Comparison of ENCODE assay signal across 1 cellular context in the genomic region with DNA sequence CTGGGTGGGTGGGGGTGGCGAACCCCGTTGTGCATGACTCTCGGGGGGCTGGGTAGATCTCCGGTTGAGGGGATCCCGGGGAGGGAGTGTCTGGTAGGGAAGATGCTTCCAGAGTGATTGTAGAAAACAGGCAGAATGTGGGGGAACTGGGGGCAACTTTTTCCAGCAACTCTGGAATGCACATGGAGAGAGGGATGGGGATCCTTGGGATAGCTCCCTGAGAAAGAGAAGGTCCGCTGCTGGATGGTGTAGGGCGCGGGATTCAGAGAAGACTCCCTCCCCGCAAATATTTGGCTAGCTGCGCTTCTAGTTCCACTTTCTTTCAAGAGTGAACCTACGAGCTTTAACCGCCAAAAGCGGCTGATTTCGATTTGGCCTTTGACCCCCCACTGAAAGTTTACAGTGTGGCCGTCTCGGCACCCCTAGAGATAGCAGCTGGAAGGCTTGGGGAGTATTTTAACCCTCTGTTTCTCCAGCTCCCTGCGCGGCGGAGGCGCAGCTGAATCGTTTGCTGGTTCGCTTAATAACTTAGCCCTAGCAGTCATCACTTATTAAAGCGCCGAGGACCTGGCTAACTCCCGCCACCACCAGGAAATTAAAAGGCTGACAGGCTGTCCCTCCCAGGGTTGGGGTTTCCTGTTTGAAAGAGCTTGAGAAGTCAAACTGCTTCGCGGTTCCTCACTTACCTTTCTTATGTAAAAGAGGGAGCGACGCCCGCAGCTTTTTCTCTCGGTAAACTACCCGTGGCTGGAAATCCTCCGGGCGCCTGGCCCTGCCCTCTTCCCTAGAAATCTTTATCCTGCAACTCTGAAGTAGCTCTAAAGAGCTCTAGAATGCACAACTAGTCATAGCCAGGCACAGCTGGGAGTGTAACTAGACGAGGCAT.
TF ChIP-seq lines count a peak whose summit lies in the region.

No MANE protein-coding gene starts in this region.

TF ChIP-seq in HEK293, 187 proteins besides CTCF, POLR2A, EP300 and RAD21 (continued from another document and continues in another):
- TF ChIP-seq, protein P1, sequence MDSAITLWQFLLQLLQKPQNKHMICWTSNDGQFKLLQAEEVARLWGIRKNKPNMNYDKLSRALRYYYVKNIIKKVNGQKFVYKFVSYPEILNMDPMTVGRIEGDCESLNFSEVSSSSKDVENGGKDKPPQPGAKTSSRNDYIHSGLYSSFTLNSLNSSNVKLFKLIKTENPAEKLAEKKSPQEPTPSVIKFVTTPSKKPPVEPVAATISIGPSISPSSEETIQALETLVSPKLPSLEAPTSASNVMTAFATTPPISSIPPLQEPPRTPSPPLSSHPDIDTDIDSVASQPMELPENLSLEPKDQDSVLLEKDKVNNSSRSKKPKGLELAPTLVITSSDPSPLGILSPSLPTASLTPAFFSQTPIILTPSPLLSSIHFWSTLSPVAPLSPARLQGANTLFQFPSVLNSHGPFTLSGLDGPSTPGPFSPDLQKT (IDR thresholded peaks at IDR 0.05; ENCODE audit: borderline replicate concordance, low read depth, low read length) = no peak
- TF ChIP-seq, protein P2, sequence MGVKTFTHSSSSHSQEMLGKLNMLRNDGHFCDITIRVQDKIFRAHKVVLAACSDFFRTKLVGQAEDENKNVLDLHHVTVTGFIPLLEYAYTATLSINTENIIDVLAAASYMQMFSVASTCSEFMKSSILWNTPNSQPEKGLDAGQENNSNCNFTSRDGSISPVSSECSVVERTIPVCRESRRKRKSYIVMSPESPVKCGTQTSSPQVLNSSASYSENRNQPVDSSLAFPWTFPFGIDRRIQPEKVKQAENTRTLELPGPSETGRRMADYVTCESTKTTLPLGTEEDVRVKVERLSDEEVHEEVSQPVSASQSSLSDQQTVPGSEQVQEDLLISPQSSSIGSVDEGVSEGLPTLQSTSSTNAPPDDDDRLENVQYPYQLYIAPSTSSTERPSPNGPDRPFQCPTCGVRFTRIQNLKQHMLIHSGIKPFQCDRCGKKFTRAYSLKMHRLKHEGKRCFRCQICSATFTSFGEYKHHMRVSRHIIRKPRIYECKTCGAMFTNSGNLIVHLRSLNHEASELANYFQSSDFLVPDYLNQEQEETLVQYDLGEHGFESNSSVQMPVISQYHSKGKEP (tag by site-specific recombination; IDR thresholded peaks at IDR 0.05) = 0 out of 2 replicates have a peak, but pooled peaks have one; percentile 47
- TF ChIP-seq ZNF335 (tag by site-specific recombination; conservative IDR thresholded peaks at IDR 0.05) (peak; percentile 66; the same call in 1 of the 2 replicates), GLIS1 (tag by site-specific recombination; IDR thresholded peaks at IDR 0.05) (0 out of 2 replicates have a peak, but pooled peaks have one; percentile 16), SP2 (tag by site-specific recombination; IDR thresholded peaks at IDR 0.05) (0 out of 2 replicates have a peak, but pooled peaks have one; percentile 17), GLIS2 (tag by site-specific recombination; IDR thresholded peaks at IDR 0.05) (peak; percentile 17; the same call in 1 of the 2 replicates), ZNF610 (tag by site-specific recombination; IDR thresholded peaks at IDR 0.05; ENCODE audit: borderline replicate concordance) (no peak), MZF1 (tag by site-specific recombination; IDR thresholded peaks at IDR 0.05; ENCODE audit: borderline replicate concordance) (peak; percentile 50), ZNF37A (tag by site-specific recombination; IDR thresholded peaks at IDR 0.05) (no peak), ZNF776 (tag by site-specific recombination; IDR thresholded peaks at IDR 0.05; ENCODE audit: borderline replicate concordance) (no peak), ZFP37 (tag by site-specific recombination; IDR thresholded peaks at IDR 0.05) (no peak), IKZF3 (tag by site-specific recombination; IDR thresholded peaks at IDR 0.05) (peak; percentile 78), ZNF555 (tag by site-specific recombination; conservative IDR thresholded peaks at IDR 0.05) (no peak), ZNF843 (tag by site-specific recombination; IDR thresholded peaks at IDR 0.05) (no peak), ZNF660 (tag by site-specific recombination; IDR thresholded peaks at IDR 0.05) (0 out of 2 replicates have a peak, but pooled peaks have one; percentile 40), ZNF24 (tag by site-specific recombination; IDR thresholded peaks at IDR 0.05) (no peak), ZNF600 (tag by site-specific recombination; IDR thresholded peaks at IDR 0.05) (peak; percentile 51), ZNF140 (tag by site-specific recombination; IDR thresholded peaks at IDR 0.05) (no peak), ZNF76 (tag by site-specific recombination; IDR thresholded peaks at IDR 0.05; ENCODE audit: borderline replicate concordance, low read depth) (no peak), ZNF561 (tag by site-specific recombination; IDR thresholded peaks at IDR 0.05; ENCODE audit: borderline replicate concordance) (0 out of 2 replicates have a peak, but pooled peaks have one; percentile 17), ZNF548 (tag by site-specific recombination; IDR thresholded peaks at IDR 0.05) (no peak), ZBTB8A (tag by site-specific recombination; IDR thresholded peaks at IDR 0.05) (no peak), ZNF473 (tag by site-specific recombination; IDR thresholded peaks at IDR 0.05) (no peak), ZNF785 (tag by site-specific recombination; IDR thresholded peaks at IDR 0.05) (no peak), MEIS1 (CRISPR knock-in tag; IDR thresholded peaks at IDR 0.05; ENCODE audit: borderline replicate concordance) (no peak), ZIC2 (tag by site-specific recombination; IDR thresholded peaks at IDR 0.05) (peak; percentile 51), ZNF416 (tag by site-specific recombination; IDR thresholded peaks at IDR 0.05) (no peak)
- TF ChIP-seq, protein P3, sequence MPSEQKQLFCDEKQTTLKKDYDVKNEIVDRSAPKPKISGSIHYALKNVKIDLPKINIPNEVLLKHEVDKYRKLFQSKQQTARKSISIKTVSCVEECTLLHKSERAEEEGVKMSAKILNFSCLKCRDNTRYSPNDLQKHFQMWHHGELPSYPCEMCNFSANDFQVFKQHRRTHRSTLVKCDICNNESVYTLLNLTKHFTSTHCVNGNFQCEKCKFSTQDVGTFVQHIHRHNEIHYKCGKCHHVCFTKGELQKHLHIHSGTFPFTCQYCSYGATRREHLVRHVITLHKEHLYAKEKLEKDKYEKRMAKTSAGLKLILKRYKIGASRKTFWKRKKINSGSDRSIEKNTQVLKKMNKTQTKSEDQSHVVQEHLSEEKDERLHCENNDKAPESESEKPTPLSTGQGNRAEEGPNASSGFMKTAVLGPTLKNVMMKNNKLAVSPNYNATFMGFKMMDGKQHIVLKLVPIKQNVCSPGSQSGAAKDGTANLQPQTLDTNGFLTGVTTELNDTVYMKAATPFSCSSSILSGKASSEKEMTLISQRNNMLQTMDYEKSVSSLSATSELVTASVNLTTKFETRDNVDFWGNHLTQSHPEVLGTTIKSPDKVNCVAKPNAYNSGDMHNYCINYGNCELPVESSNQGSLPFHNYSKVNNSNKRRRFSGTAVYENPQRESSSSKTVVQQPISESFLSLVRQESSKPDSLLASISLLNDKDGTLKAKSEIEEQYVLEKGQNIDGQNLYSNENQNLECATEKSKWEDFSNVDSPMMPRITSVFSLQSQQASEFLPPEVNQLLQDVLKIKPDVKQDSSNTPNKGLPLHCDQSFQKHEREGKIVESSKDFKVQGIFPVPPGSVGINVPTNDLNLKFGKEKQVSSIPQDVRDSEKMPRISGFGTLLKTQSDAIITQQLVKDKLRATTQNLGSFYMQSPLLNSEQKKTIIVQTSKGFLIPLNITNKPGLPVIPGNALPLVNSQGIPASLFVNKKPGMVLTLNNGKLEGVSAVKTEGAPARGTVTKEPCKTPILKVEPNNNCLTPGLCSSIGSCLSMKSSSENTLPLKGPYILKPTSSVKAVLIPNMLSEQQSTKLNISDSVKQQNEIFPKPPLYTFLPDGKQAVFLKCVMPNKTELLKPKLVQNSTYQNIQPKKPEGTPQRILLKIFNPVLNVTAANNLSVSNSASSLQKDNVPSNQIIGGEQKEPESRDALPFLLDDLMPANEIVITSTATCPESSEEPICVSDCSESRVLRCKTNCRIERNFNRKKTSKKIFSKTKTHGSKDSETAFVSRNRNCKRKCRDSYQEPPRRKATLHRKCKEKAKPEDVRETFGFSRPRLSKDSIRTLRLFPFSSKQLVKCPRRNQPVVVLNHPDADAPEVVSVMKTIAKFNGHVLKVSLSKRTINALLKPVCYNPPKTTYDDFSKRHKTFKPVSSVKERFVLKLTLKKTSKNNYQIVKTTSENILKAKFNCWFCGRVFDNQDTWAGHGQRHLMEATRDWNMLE (tag by site-specific recombination; conservative IDR thresholded peaks at IDR 0.05; ENCODE audit: low read depth) = no peak
- TF ChIP-seq, protein P4, sequence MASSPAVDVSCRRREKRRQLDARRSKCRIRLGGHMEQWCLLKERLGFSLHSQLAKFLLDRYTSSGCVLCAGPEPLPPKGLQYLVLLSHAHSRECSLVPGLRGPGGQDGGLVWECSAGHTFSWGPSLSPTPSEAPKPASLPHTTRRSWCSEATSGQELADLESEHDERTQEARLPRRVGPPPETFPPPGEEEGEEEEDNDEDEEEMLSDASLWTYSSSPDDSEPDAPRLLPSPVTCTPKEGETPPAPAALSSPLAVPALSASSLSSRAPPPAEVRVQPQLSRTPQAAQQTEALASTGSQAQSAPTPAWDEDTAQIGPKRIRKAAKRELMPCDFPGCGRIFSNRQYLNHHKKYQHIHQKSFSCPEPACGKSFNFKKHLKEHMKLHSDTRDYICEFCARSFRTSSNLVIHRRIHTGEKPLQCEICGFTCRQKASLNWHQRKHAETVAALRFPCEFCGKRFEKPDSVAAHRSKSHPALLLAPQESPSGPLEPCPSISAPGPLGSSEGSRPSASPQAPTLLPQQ (tag by site-specific recombination; IDR thresholded peaks at IDR 0.05) = peak; percentile 92; the same call in 1 of the 2 replicates
- TF ChIP-seq, protein P5, sequence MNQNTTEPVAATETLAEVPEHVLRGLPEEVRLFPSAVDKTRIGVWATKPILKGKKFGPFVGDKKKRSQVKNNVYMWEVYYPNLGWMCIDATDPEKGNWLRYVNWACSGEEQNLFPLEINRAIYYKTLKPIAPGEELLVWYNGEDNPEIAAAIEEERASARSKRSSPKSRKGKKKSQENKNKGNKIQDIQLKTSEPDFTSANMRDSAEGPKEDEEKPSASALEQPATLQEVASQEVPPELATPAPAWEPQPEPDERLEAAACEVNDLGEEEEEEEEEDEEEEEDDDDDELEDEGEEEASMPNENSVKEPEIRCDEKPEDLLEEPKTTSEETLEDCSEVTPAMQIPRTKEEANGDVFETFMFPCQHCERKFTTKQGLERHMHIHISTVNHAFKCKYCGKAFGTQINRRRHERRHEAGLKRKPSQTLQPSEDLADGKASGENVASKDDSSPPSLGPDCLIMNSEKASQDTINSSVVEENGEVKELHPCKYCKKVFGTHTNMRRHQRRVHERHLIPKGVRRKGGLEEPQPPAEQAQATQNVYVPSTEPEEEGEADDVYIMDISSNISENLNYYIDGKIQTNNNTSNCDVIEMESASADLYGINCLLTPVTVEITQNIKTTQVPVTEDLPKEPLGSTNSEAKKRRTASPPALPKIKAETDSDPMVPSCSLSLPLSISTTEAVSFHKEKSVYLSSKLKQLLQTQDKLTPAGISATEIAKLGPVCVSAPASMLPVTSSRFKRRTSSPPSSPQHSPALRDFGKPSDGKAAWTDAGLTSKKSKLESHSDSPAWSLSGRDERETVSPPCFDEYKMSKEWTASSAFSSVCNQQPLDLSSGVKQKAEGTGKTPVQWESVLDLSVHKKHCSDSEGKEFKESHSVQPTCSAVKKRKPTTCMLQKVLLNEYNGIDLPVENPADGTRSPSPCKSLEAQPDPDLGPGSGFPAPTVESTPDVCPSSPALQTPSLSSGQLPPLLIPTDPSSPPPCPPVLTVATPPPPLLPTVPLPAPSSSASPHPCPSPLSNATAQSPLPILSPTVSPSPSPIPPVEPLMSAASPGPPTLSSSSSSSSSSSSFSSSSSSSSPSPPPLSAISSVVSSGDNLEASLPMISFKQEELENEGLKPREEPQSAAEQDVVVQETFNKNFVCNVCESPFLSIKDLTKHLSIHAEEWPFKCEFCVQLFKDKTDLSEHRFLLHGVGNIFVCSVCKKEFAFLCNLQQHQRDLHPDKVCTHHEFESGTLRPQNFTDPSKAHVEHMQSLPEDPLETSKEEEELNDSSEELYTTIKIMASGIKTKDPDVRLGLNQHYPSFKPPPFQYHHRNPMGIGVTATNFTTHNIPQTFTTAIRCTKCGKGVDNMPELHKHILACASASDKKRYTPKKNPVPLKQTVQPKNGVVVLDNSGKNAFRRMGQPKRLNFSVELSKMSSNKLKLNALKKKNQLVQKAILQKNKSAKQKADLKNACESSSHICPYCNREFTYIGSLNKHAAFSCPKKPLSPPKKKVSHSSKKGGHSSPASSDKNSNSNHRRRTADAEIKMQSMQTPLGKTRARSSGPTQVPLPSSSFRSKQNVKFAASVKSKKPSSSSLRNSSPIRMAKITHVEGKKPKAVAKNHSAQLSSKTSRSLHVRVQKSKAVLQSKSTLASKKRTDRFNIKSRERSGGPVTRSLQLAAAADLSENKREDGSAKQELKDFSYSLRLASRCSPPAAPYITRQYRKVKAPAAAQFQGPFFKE (tag by site-specific recombination; IDR thresholded peaks at IDR 0.05; ENCODE audit: borderline replicate concordance) = no peak
- TF ChIP-seq, protein P6, sequence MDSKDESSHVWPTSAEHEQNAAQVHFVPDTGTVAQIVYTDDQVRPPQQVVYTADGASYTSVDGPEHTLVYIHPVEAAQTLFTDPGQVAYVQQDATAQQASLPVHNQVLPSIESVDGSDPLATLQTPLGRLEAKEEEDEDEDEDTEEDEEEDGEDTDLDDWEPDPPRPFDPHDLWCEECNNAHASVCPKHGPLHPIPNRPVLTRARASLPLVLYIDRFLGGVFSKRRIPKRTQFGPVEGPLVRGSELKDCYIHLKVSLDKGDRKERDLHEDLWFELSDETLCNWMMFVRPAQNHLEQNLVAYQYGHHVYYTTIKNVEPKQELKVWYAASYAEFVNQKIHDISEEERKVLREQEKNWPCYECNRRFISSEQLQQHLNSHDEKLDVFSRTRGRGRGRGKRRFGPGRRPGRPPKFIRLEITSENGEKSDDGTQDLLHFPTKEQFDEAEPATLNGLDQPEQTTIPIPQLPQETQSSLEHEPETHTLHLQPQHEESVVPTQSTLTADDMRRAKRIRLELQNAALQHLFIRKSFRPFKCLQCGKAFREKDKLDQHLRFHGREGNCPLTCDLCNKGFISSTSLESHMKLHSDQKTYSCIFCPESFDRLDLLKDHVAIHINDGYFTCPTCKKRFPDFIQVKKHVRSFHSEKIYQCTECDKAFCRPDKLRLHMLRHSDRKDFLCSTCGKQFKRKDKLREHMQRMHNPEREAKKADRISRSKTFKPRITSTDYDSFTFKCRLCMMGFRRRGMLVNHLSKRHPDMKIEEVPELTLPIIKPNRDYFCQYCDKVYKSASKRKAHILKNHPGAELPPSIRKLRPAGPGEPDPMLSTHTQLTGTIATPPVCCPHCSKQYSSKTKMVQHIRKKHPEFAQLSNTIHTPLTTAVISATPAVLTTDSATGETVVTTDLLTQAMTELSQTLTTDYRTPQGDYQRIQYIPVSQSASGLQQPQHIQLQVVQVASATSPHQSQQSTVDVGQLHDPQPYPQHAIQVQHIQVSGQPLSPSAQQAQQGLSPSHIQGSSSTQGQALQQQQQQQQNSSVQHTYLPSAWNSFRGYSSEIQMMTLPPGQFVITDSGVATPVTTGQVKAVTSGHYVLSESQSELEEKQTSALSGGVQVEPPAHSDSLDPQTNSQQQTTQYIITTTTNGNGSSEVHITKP (tag by site-specific recombination; IDR thresholded peaks at IDR 0.05) = peak; percentile 28; the same call in 1 of the 2 replicates
- TF ChIP-seq, protein P7, sequence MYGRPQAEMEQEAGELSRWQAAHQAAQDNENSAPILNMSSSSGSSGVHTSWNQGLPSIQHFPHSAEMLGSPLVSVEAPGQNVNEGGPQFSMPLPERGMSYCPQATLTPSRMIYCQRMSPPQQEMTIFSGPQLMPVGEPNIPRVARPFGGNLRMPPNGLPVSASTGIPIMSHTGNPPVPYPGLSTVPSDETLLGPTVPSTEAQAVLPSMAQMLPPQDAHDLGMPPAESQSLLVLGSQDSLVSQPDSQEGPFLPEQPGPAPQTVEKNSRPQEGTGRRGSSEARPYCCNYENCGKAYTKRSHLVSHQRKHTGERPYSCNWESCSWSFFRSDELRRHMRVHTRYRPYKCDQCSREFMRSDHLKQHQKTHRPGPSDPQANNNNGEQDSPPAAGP (tag by site-specific recombination; IDR thresholded peaks at IDR 0.05) = no peak
